ENCODE assay signal across 16 cellular contexts in the genomic region with DNA sequence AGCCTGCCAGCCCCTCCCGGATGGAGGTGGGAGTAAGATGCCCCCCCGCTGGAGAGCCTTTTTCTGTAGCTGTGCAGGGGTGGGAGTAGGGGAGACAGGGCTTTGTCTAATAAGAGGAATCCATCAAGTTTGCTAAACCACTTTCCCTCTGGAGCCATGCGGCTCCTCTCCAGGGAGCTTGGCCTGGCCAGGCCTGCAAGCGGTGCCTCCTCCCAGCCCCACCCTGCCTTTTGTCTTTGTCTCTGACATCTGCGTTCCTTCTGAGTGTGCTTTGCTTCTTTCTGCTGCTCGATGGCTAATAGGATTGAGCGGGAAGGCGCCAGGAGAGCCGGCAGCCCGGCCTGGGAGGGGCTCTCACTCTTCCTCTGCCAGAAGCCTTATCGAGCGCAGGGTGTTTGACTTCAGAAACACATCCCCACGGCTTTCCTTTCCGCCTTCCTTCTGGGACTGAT. TPM values are rescaled to one million over a fixed set of nuclear protein-coding genes. Genes with fewer than 3 reads are reported as not detected.
DNase-seq lines count a peak whose midpoint lies in the region; ATAC-seq and TF ChIP-seq lines count a peak whose summit lies in the region.
"Had no signal": no experiment of that assay in that cellular context is flagged by ENCODE, and none has a peak within 500 bp of the region (broad histone marks: within the 10 kb centered on the region; RNA-seq: fewer than 3 reads in every experiment).

No MANE protein-coding gene starts in this region.

- no peak overlapping the region for H3K4me3 ChIP-seq in fibroblast of pulmonary artery (replicated peaks; ENCODE audit: low read depth, low read length)
- H3K4me3 ChIP-seq in neural cell (ENCODE audit: low read length): no peak overlapping the region
- no peak overlapping the region for H3K4me3 ChIP-seq in ascending aorta
- H3K4me3 ChIP-seq: SJSA1 had no signal

- peaks cover 0 to 7% (median 0%) of the 10 kb centered on the region in 7 donors for H3K9me3 Mint-ChIP-seq in CD14-positive monocyte
- H3K9me3 Mint-ChIP-seq in activated T-cell treated with anti-CD3 and anti-CD28 coated beads, Interleukin-2, amount 50 U/mL, for 72 hours: no peaks in the 10 kb centered on the region
- H3K9me3 Mint-ChIP-seq: activated naive CD4-positive, alpha-beta T cell treated with anti-CD3 and anti-CD28 coated beads, Interleukin-2, amount 10 ng/mL, durations not matched to agents 7 days and 5 days; stimulated activated naive CD8-positive, alpha-beta T cell treated with anti-CD3 and anti-CD28 coated beads, Interleukin-15, amount 100 ng/mL, for 72 hours had no signal

- no peak for TF ChIP-seq CTCF in CD14-positive monocyte (IDR thresholded peaks at IDR 0.05)
- TF ChIP-seq CTCF in fibroblast of pulmonary artery (IDR thresholded peaks at IDR 0.05; ENCODE audit: low read length, missing control alignments): no peak
- TF ChIP-seq CTCF in neural cell (IDR thresholded peaks at IDR 0.05; ENCODE audit: poor library complexity, severe bottlenecking): no peak
- no peak for TF ChIP-seq CTCF in ascending aorta (IDR thresholded peaks at IDR 0.05)

- no peaks in the 10 kb centered on the region for H3F3A ChIP-seq in neural cell (ENCODE audit: insufficient read depth, low read length, poor library complexity, severe bottlenecking)

- H3K27me3 Mint-ChIP-seq in CD14-positive monocyte (ENCODE audit: low read depth in 3 of 3): peaks cover 37 to 56% (median 40%) of the 10 kb centered on the region in 3 donors
- H3K27me3 Mint-ChIP-seq in activated T-cell treated with anti-CD3 and anti-CD28 coated beads, Interleukin-2, amount 50 U/mL, for 72 hours (ENCODE audit: low read depth): no peaks in the 10 kb centered on the region

- no peaks in the 10 kb centered on the region for H3K4me1 ChIP-seq in ascending aorta
- H3K4me1 ChIP-seq: SJSA1 had no signal

- intact Hi-C loops in CD14-positive monocyte (cut with micrococcal nuclease) (no loop called here), ascending aorta (cut with DNase I) (no loop called here)

- no peaks in the 10 kb centered on the region for H3K36me3 ChIP-seq in neural cell (ENCODE audit: insufficient read depth, low read length)
- no peaks in the 10 kb centered on the region for H3K36me3 ChIP-seq in ascending aorta
- H3K36me3 ChIP-seq: SJSA1 had no signal

- H3K9ac ChIP-seq in neural cell (ENCODE audit: low read length): peak overlapping the region; percentile 36

- no peaks in the 10 kb centered on the region for H3K9me3 ChIP-seq in neural cell (ENCODE audit: low read length)
- H3K9me3 ChIP-seq in ascending aorta: no peaks in the 10 kb centered on the region
- H3K9me3 ChIP-seq: SJSA1 had no signal

- H3K27ac ChIP-seq in neural cell (ENCODE audit: low read length): no peak overlapping the region
- H3K27ac ChIP-seq in ascending aorta: no peak overlapping the region
- H3K27ac ChIP-seq: SJSA1 had no signal

- H3K4me2 ChIP-seq in neural cell (ENCODE audit: low read length): no peak overlapping the region

- no peaks in the 10 kb centered on the region for H3K9me2 ChIP-seq in neural cell (ENCODE audit: insufficient read depth, low read length)

- peak overlapping the region in 1 of 2 donors; percentile 43 for H3K4me3 Mint-ChIP-seq in CD14-positive monocyte
- H3K4me3 Mint-ChIP-seq in activated T-cell treated with anti-CD3 and anti-CD28 coated beads, Interleukin-2, amount 50 U/mL, for 72 hours: no peak overlapping the region
- H3K4me3 Mint-ChIP-seq: activated naive CD4-positive, alpha-beta T cell treated with anti-CD3 and anti-CD28 coated beads, Interleukin-2, amount 10 ng/mL, durations not matched to agents 7 days and 5 days; CD4-positive, CD25-positive, alpha-beta regulatory T cell; stimulated activated naive CD8-positive, alpha-beta T cell treated with anti-CD3 and anti-CD28 coated beads, Interleukin-15, amount 100 ng/mL, for 72 hours had no signal

- DNase-seq in CD14-positive monocyte (ENCODE audit: low spot score) (peak; percentile 23), NCI-H345 (lab: John Stamatoyannopoulos, UW) (peak; percentile 53), fibroblast of pulmonary artery (ENCODE audit: low read depth) (peak; percentile 3), NCI-H1436 (lab: John Stamatoyannopoulos, UW) (no peak), ascending aorta (ENCODE audit: low spot score in 2 of 2) (no peak), ureter (ENCODE audit: low spot score) (no peak)
- DNase-seq in activated T-cell treated with anti-CD3 and anti-CD28 coated beads, Interleukin-2, amount 50 U/mL, for 72 hours: no peak
- DNase-seq: activated naive CD4-positive, alpha-beta T cell treated with anti-CD3 and anti-CD28 coated beads, Interleukin-2, amount 10 ng/mL, durations not matched to agents 7 days and 5 days; CD4-positive, CD25-positive, alpha-beta regulatory T cell; HCEC 1CT; stimulated activated naive CD8-positive, alpha-beta T cell treated with anti-CD3 and anti-CD28 coated beads, Interleukin-15, amount 100 ng/mL, for 72 hours had no signal

- no peaks in the 10 kb centered on the region for H4K20me1 ChIP-seq in neural cell (ENCODE audit: insufficient read depth)

- no peak for TF ChIP-seq EP300 in neural cell (conservative IDR thresholded peaks at IDR 0.05; ENCODE audit: poor library complexity, severe bottlenecking)

- H3K36me3 Mint-ChIP-seq in CD14-positive monocyte: peaks cover 11 to 16% of the 10 kb centered on the region in 2 donors
- H3K36me3 Mint-ChIP-seq in activated T-cell treated with anti-CD3 and anti-CD28 coated beads, Interleukin-2, amount 50 U/mL, for 72 hours (ENCODE audit: insufficient read depth in 2 of 2): no peaks in the 10 kb centered on the region
- H3K36me3 Mint-ChIP-seq: activated naive CD4-positive, alpha-beta T cell treated with anti-CD3 and anti-CD28 coated beads, Interleukin-2, amount 10 ng/mL, durations not matched to agents 7 days and 5 days; CD4-positive, CD25-positive, alpha-beta regulatory T cell had no signal

- no peaks in the 10 kb centered on the region for H3K79me2 ChIP-seq in neural cell (replicated peaks; ENCODE audit: insufficient read depth, low read length)

- no peak for ATAC-seq in activated T-cell treated with anti-CD3 and anti-CD28 coated beads, Interleukin-2, amount 50 U/mL, for 72 hours (replicated peaks in 1 of 2)
- ATAC-seq: stimulated activated naive CD8-positive, alpha-beta T cell treated with anti-CD3 and anti-CD28 coated beads, Interleukin-15, amount 100 ng/mL, for 72 hours had no signal

- H3K27me3 ChIP-seq in neural cell (ENCODE audit: insufficient read depth, low read depth, low read length) (no peaks in the 10 kb centered on the region), ascending aorta (peaks cover 3% of the 10 kb centered on the region)

- peak overlapping the region; percentile 65 for H2AFZ ChIP-seq in neural cell (ENCODE audit: low read depth, low read length)

- no peak overlapping the region for H3K27ac Mint-ChIP-seq in CD14-positive monocyte
- no peak overlapping the region for H3K27ac Mint-ChIP-seq in activated T-cell treated with anti-CD3 and anti-CD28 coated beads, Interleukin-2, amount 50 U/mL, for 72 hours
- H3K27ac Mint-ChIP-seq: activated naive CD4-positive, alpha-beta T cell treated with anti-CD3 and anti-CD28 coated beads, Interleukin-2, amount 10 ng/mL, durations not matched to agents 7 days and 5 days; stimulated activated naive CD8-positive, alpha-beta T cell treated with anti-CD3 and anti-CD28 coated beads, Interleukin-15, amount 100 ng/mL, for 72 hours had no signal

- TF ChIP-seq RAD21 in neural cell (conservative IDR thresholded peaks at IDR 0.05): no peak

- peaks cover 24% of the 10 kb centered on the region for H3K4me1 Mint-ChIP-seq in CD14-positive monocyte
- H3K4me1 Mint-ChIP-seq in activated T-cell treated with anti-CD3 and anti-CD28 coated beads, Interleukin-2, amount 50 U/mL, for 72 hours (ENCODE audit: low read depth): no peaks in the 10 kb centered on the region
- H3K4me1 Mint-ChIP-seq: activated naive CD4-positive, alpha-beta T cell treated with anti-CD3 and anti-CD28 coated beads, Interleukin-2, amount 10 ng/mL, durations not matched to agents 7 days and 5 days; CD4-positive, CD25-positive, alpha-beta regulatory T cell; stimulated activated naive CD8-positive, alpha-beta T cell treated with anti-CD3 and anti-CD28 coated beads, Interleukin-15, amount 100 ng/mL, for 72 hours had no signal

TF ChIP-seq in neural cell, 6 proteins besides CTCF, POLR2A, EP300 and RAD21:
- no peak for TF ChIP-seq SMC3 (conservative IDR thresholded peaks at IDR 0.05; ENCODE audit: poor library complexity)
- no peak for TF ChIP-seq TAF1 (IDR thresholded peaks at IDR 0.05; ENCODE audit: low read depth)
- TF ChIP-seq EZH2 (IDR thresholded peaks at IDR 0.05; ENCODE audit: borderline replicate concordance, insufficient read depth, low read length, poor library complexity, severe bottlenecking): no peak
- TF ChIP-seq POLR2AphosphoS5 (IDR thresholded peaks at IDR 0.05): no peak
- TF ChIP-seq, protein P1, sequence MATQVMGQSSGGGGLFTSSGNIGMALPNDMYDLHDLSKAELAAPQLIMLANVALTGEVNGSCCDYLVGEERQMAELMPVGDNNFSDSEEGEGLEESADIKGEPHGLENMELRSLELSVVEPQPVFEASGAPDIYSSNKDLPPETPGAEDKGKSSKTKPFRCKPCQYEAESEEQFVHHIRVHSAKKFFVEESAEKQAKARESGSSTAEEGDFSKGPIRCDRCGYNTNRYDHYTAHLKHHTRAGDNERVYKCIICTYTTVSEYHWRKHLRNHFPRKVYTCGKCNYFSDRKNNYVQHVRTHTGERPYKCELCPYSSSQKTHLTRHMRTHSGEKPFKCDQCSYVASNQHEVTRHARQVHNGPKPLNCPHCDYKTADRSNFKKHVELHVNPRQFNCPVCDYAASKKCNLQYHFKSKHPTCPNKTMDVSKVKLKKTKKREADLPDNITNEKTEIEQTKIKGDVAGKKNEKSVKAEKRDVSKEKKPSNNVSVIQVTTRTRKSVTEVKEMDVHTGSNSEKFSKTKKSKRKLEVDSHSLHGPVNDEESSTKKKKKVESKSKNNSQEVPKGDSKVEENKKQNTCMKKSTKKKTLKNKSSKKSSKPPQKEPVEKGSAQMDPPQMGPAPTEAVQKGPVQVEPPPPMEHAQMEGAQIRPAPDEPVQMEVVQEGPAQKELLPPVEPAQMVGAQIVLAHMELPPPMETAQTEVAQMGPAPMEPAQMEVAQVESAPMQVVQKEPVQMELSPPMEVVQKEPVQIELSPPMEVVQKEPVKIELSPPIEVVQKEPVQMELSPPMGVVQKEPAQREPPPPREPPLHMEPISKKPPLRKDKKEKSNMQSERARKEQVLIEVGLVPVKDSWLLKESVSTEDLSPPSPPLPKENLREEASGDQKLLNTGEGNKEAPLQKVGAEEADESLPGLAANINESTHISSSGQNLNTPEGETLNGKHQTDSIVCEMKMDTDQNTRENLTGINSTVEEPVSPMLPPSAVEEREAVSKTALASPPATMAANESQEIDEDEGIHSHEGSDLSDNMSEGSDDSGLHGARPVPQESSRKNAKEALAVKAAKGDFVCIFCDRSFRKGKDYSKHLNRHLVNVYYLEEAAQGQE (IDR thresholded peaks at IDR 0.05; ENCODE audit: borderline replicate concordance): no peak
- no peak for TF ChIP-seq MXI1 (conservative IDR thresholded peaks at IDR 0.05; ENCODE audit: poor library complexity, severe bottlenecking)

RNA-seq across cellular contexts. Expression of a gene that starts 26.7 kb away (rescaled TPM):
- polyA plus RNA-seq in CD14-positive monocyte (1,000 to 10,000 TPM; 6,268 to 7,680 TPM), neural cell (not detected in 2 replicates)
- polyA minus RNA-seq in neural cell: not detected in 2 replicates
- not detected for total RNA-seq in activated T-cell treated with anti-CD3 and anti-CD28 coated beads, Interleukin-2, amount 50 U/mL, for 72 hours
- total RNA-seq in ascending aorta (not detected), ureter (3.1 TPM)
- total RNA-seq: activated CD8-positive, alpha-beta memory T cell treated with anti-CD3 and anti-CD28 coated beads for 36 hours; CD4-positive, CD25-positive, alpha-beta regulatory T cell; G401; renal cortical epithelial cell; SJSA1 had no signal

Comparison
In these comparisons a context has a peak if more than half of its experiments do, and no peak if none do; other contexts are left out.
1. DNase-seq: peak in CD14-positive monocyte (single experiment), NCI-H345 (single experiment) and fibroblast of pulmonary artery (single experiment); none in activated T-cell treated with anti-CD3 and anti-CD28 coated beads, Interleukin-2, amount 50 U/mL, for 72 hours (0 of 2), NCI-H1436 (single experiment), ascending aorta (0 of 2) and ureter (single experiment).